8 cellular contexts compared by ENCODE assay signal in the genomic region with DNA sequence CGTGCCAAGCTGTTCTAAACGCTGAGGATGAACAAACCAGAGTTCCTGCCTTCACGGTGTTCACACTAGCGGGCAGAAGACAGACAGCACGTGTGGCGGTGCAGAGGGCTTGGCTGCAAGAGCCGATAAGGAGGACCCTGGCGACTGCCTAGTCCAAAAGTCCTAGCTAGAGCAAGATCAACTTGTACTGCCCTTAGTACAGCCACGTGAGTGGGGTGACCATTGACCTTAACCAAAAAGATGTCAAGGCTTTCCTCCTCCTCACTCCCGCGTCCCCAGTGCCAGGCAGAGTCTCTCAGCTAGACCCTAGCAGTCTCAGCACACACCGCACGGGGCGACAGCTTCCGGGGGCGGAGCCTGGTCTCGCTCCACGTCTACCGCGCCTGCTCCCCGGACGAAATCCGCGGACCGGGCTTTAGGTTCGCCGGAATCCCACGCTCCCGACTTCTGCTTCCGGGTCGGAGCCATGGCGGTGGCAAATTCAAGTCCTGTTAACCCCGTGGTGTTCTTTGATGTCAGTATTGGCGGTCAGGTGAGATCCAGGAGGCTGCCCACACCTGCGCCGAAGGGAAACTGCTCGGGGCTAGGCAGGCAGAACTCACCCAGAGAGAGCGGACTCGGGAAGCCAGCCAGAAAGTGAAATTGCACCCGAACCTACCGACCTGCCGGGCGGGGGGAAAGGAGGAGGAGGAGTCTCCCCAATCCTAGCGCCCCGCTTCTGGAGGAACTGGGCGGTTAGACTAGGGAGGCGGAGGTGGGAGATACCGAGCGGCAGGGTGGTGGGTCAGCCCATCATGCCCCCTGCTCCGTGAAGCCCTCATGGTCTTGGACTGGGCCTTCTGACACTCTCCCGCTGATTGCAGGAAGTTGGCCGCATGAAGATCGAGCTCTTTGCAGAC. TPM values are rescaled to one million over a fixed set of nuclear protein-coding genes. Genes with fewer than 3 reads are reported as not detected.
DNase-seq lines count a peak whose midpoint lies in the region; ATAC-seq lines count a peak whose summit lies in the region.

A gene (plus strand): TSS at position 443 of the 899 bp plus-strand sequence. CDS start 24 bp downstream, at position 467.

- H3K4me1 Mint-ChIP-seq in naive B cell, result peaks cover 38 to 46% (median 40%) of the 10 kb centered on the region in 3 donors
- peaks cover 44% of the 10 kb centered on the region for H3K4me1 Mint-ChIP-seq in stimulated activated memory B cell treated with anti-CD40 and anti-IgM and Interleukin-4, amounts not matched to agents 10 μg/mL and 1 μg/mL and 100 μg/mL, for 72 hours

- 0 to 1% methylated on average over 53 of the region's 53 CpGs for WGBS in GM23248 (ENCODE audit: low coverage in 1 of 2, low lambda C conversion rate in 2 of 2, missing lambda C conversion rate in 2 of 2), 2 experiments

- H3K9me2 ChIP-seq in GM23248 (ENCODE audit: insufficient read depth), result no peaks in the 10 kb centered on the region

- H3K4me2 ChIP-seq in GM23248 (ENCODE audit: unreplicated experiment), result peak within 1 kb of the TSS; percentile 91

- H4K20me1 ChIP-seq in GM23248 (ENCODE audit: insufficient read depth), result no peaks in the 10 kb centered on the region

- peak within 1 kb of the TSS; percentile 97 for H2AFZ ChIP-seq in GM23248

- peak within 1 kb of the TSS; percentile 87 for H3K9ac ChIP-seq in GM23248

- peaks cover 41% of the 10 kb centered on the region for H3K79me2 ChIP-seq in GM23248 (ENCODE audit: insufficient read depth)

- no peaks in the 10 kb centered on the region for H3F3A ChIP-seq in GM23248 (ENCODE audit: insufficient read depth)

- H3K9me3 ChIP-seq in GM23248 (ENCODE audit: low read depth), result no peaks in the 10 kb centered on the region

- no peaks in the 10 kb centered on the region for H3K36me3 ChIP-seq in GM23248 (ENCODE audit: low read depth)

- H3K27me3 Mint-ChIP-seq in naive B cell, result no peaks in the 10 kb centered on the region
- H3K27me3 Mint-ChIP-seq in stimulated activated memory B cell treated with anti-CD40 and anti-IgM and Interleukin-4, amounts not matched to agents 10 μg/mL and 1 μg/mL and 100 μg/mL, for 72 hours, result no peaks in the 10 kb centered on the region

- peak; percentile 97 for ATAC-seq in naive B cell (ENCODE audit: low read depth in 2 of 2)
- ATAC-seq in stimulated activated memory B cell treated with anti-CD40 and anti-IgM and Interleukin-4, amounts not matched to agents 10 μg/mL and 1 μg/mL and 100 μg/mL, for 72 hours, result peak; percentile 100

- peaks cover 9% of the 10 kb centered on the region; the same call in 1 of the 2 replicates for H3K4me1 ChIP-seq in GM23248 (ENCODE audit: insufficient read depth)

- no peaks in the 10 kb centered on the region for H3K27me3 ChIP-seq in GM23248 (replicated peaks; ENCODE audit: insufficient read depth)

- peaks cover 9 to 11% of the 10 kb centered on the region in 2 donors for H3K36me3 Mint-ChIP-seq in naive B cell
- H3K36me3 Mint-ChIP-seq in stimulated activated memory B cell treated with anti-CD40 and anti-IgM and Interleukin-4, amounts not matched to agents 10 μg/mL and 1 μg/mL and 100 μg/mL, for 72 hours, result peaks cover 13% of the 10 kb centered on the region

- peak within 1 kb of the TSS; percentile 94 to 100 (median 99) for H3K4me3 Mint-ChIP-seq in naive B cell
- H3K4me3 Mint-ChIP-seq in stimulated activated memory B cell treated with anti-CD40 and anti-IgM and Interleukin-4, amounts not matched to agents 10 μg/mL and 1 μg/mL and 100 μg/mL, for 72 hours, result peak within 1 kb of the TSS; percentile 100

- peak within 1 kb of the TSS; percentile 92 to 97 (median 96) for H3K27ac Mint-ChIP-seq in naive B cell
- H3K27ac Mint-ChIP-seq in stimulated activated memory B cell treated with anti-CD40 and anti-IgM and Interleukin-4, amounts not matched to agents 10 μg/mL and 1 μg/mL and 100 μg/mL, for 72 hours, result peak within 1 kb of the TSS; percentile 97

- in situ Hi-C loops in GM23248 (cut with MboI), result no loop called here

- peak; percentile 92 for DNase-seq in EH (ENCODE audit: low read depth)
- DNase-seq in GM23248, result peak; percentile 99
- peak; percentile 87 for DNase-seq in LHCN-M2 (ENCODE audit: low read depth)
- peak; percentile 98 for DNase-seq in RPMI8226
- peak; percentile 92 to 93 for DNase-seq in activated T-helper 1 cell treated with anti-CD3 and anti-CD28 coated beads, Interleukin-2, amount 50 U/mL, for 16 hours (ENCODE audit: low read depth in 1 of 2, low spot score in 1 of 2)
- peak; percentile 88 for DNase-seq in fibroblast of gingiva (ENCODE audit: low read depth)
- DNase-seq in naive B cell, result peak; percentile 90

- H3K9me3 Mint-ChIP-seq in naive B cell, result no peaks in the 10 kb centered on the region
- no peaks in the 10 kb centered on the region for H3K9me3 Mint-ChIP-seq in stimulated activated memory B cell treated with anti-CD40 and anti-IgM and Interleukin-4, amounts not matched to agents 10 μg/mL and 1 μg/mL and 100 μg/mL, for 72 hours

- peak within 1 kb of the TSS; percentile 73 for H3K27ac ChIP-seq in GM23248

- peak within 1 kb of the TSS; percentile 85 for H3K4me3 ChIP-seq in GM23248

RNA-seq across cellular contexts. Expression of the gene that starts here (rescaled TPM):
- total RNA-seq in GM23248 (2014; rRNA removed; shearing (Covaris generic)), result 22.7 and 35.9 TPM in 2 replicates
- polyA plus RNA-seq in GM23248 (2016; fragmentation: Nextera tagmentation; extraction: Ambion mirVana), result 35.1 and 37.1 TPM in 2 replicates
- total RNA-seq in LHCN-M2 (2014; rRNA removed), result 47.6 and 57.6 TPM in 2 replicates
- polyA plus RNA-seq in LHCN-M2 (2012), result 42.8 TPM
- polyA plus RNA-seq in naive B cell (ENCODE audit: low read depth in 6 of 6), result 10 to 100 TPM; 54.1 to 86.8 (median 72.1) TPM

Comparison
In these comparisons a context has a peak if more than half of its experiments do, and no peak if none do; other contexts are left out.
1. Peak in every context shown above with its lines: DNase-seq, ATAC-seq, H3K4me3 ChIP-seq and H3K27ac ChIP-seq.